23 cellular contexts compared by ENCODE assay signal in genomic region chr6:109255946-109256628, GRCh38.
DNase-seq lines count a peak whose midpoint lies in the region; ATAC-seq and TF ChIP-seq lines count a peak whose summit lies in the region.
"Had no signal": no experiment of that assay in that cellular context is flagged by ENCODE, and none has a peak within 500 bp of the region (broad histone marks: within the 10 kb centered on the region; RNA-seq: fewer than 3 reads in every experiment).

No MANE protein-coding gene starts in this region.

- DNase-seq in DMS153 treated with DMSO at 0.1 percent for 48 hours (lab: John Stamatoyannopoulos, UW; ENCODE audit: unreplicated experiment) (peak; percentile 67), NCI-H146 treated with DMSO at 0.1 percent for 48 hours (lab: John Stamatoyannopoulos, UW; ENCODE audit: unreplicated experiment) (peak; percentile 28), PC-3 (peak; percentile 31), mucosa of descending colon (peak in 1 of 3 donors; percentile 54), glomerular visceral epithelial cell (ENCODE audit: extremely low spot score) (no peak), germinal center (ENCODE audit: low spot score) (no peak), NCI-H187 treated with DMSO at 0.1 percent for 48 hours (lab: John Stamatoyannopoulos, UW) (no peak), AG20443 (ENCODE audit: low spot score) (no peak)
- DNase-seq: activated CD4-positive, CD25-positive, alpha-beta regulatory T cell; activated CD8-positive, alpha-beta memory T cell treated with anti-CD3 and anti-CD28 coated beads for 24 hours; activated T-cell treated with anti-CD3 and anti-CD28 coated beads, Interleukin-2, amount 50 U/mL, for 72 hours; CD8-positive, alpha-beta memory T cell; cortex of kidney; GOT3; hypothalamus; mesendoderm; natural killer cell; NCI-H1048; NCI-H510A treated with DMSO at 0.1 percent for 48 hours; posterior cingulate gyrus; stimulated activated naive CD8-positive, alpha-beta T cell treated with anti-CD3 and anti-CD28 coated beads, Interleukin-15, Interleukin-2, amounts not matched to agents 100 U/mL and 50 U/mL, for 24 hours; trophoblast cell had no signal

- peak; percentile 74 for ATAC-seq in PC-3
- ATAC-seq in mucosa of descending colon: peak; percentile 90
- ATAC-seq: activated T-cell treated with anti-CD3 and anti-CD28 coated beads, Interleukin-2, amount 50 U/mL, for 72 hours; natural killer cell; stimulated activated naive CD8-positive, alpha-beta T cell treated with anti-CD3 and anti-CD28 coated beads, Interleukin-15, Interleukin-2, amounts not matched to agents 100 U/mL and 50 U/mL, for 24 hours had no signal

- CTCF ChIA-PET in PC-3 (lab: Charles Lee): no interaction called here

- H3K4me1 ChIP-seq in PC-3 (ENCODE audit: insufficient read depth, low read length): peaks cover 43% of the 10 kb centered on the region
- H3K4me1 ChIP-seq in mucosa of descending colon (ENCODE audit: low read depth): peaks cover 26% of the 10 kb centered on the region

- no peaks in the 10 kb centered on the region for H3K79me2 ChIP-seq in PC-3 (ENCODE audit: low read length)

- TSS peak; percentile 17 for BruUV-seq in PC-3 (replicated peaks; lab: Mats Ljungman, UMichigan)

- H3K27ac ChIP-seq in PC-3 (ENCODE audit: low read length): peak overlapping the region; percentile 46
- H3K27ac ChIP-seq: KMS-11 had no signal

- no peak overlapping the region for H3K9ac ChIP-seq in PC-3 (ENCODE audit: low read length)
- H3K9ac ChIP-seq: KMS-11 had no signal

- POLR2A ChIA-PET in PC-3 (lab: Charles Lee; ENCODE audit: unreplicated experiment): interaction anchor here (0.7 kb wide), 1 partner anchor 1943 kb away, joined by 8 read pairs; no protein-coding TSS in a partner anchor

- H3K9me2 ChIP-seq in PC-3 (replicated peaks; ENCODE audit: low read length): no peaks in the 10 kb centered on the region

- intact Hi-C loops in PC-3 (cut with micrococcal nuclease): loop anchor here (5.0 kb wide), 2 partner anchors 81 to 126 kb away; partner anchors contain the start of gene CD164
- intact Hi-C loops in mucosa of descending colon (cut with DNase I, micrococcal nuclease): no loop called here

- no peaks in the 10 kb centered on the region for H3F3A ChIP-seq in PC-3 (ENCODE audit: low read length, unreplicated experiment)

- no peaks in the 10 kb centered on the region for H4K20me1 ChIP-seq in PC-3 (ENCODE audit: low read length)

- H3K4me3 ChIP-seq in PC-3 (ENCODE audit: low read length) (no peak overlapping the region), mucosa of descending colon (no peak overlapping the region)

- peak overlapping the region; percentile 64; the same call in 1 of the 2 replicates for H2AFZ ChIP-seq in PC-3 (ENCODE audit: low read length)

- H3K36me3 ChIP-seq in PC-3 (ENCODE audit: low read depth, low read length): no peaks in the 10 kb centered on the region
- no peaks in the 10 kb centered on the region for H3K36me3 ChIP-seq in mucosa of descending colon (ENCODE audit: low read depth)

- TF ChIP-seq CTCF in PC-3 (conservative IDR thresholded peaks at IDR 0.05; ENCODE audit: low read depth, low read length): no peak
- TF ChIP-seq CTCF in mucosa of descending colon (IDR thresholded peaks at IDR 0.05): no peak

- H3K27me3 ChIP-seq in PC-3 (ENCODE audit: low read length): no peaks in the 10 kb centered on the region

- H3K9me3 ChIP-seq in PC-3 (ENCODE audit: low read length) (no peaks in the 10 kb centered on the region), mucosa of descending colon (no peaks in the 10 kb centered on the region)

- H3K4me2 ChIP-seq in PC-3 (ENCODE audit: low read length): peak overlapping the region; percentile 28
- H3K4me2 ChIP-seq: KMS-11 had no signal

Comparison
In these comparisons a context has a peak if more than half of its experiments do, and no peak if none do; other contexts are left out.
1. DNase-seq: peak in DMS153 treated with DMSO at 0.1 percent for 48 hours (single experiment), NCI-H146 treated with DMSO at 0.1 percent for 48 hours (single experiment) and PC-3 (single experiment); none in glomerular visceral epithelial cell (single experiment), germinal center (single experiment), NCI-H187 treated with DMSO at 0.1 percent for 48 hours (single experiment) and AG20443 (single experiment).